In the genomic region with DNA sequence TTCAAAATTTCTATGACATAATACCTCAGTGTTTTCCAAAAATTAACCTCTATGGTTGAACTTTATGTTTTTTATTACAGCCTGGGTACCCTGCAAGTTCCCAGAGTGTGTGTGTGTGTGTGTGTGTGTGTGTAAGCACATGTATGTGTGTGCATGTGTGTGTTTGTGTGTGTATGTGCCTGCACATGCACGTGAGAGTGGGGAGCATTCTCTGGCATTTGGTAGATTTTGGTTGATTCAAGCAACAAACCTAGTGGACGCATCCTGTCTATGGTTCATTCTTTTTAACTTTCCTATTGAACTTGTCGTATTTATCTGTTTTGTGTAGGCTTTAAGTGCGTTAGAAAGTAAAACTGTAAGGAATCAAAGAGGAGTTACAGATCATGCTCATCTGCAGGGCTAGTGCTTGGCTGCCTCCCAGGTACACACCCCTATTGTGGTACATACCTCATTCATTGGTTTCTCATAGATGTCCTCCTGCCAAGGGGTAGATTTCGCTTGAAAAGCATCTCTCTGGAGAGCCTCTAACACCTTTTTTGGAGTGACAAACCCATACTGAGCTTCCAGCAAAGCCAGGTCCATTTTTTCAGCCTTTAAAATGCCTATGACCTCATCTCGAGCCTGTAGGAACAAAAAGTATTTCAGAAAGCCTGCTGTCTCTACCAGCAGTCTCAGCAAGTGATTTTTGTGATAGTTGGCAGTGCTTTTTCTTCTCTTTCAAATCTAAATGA, we compare ENCODE assay signal across 1 cellular context.
TF ChIP-seq lines count a peak whose summit lies in the region.

No MANE protein-coding gene starts in this region.

TF ChIP-seq in IMR-90, 13 proteins besides CTCF, POLR2A, EP300 and RAD21 (continued from another document):
- TF ChIP-seq RCOR1 (IDR thresholded peaks at IDR 0.05; ENCODE audit: insufficient replicate concordance, low read length) (no peak), RFX5 (IDR thresholded peaks at IDR 0.05; ENCODE audit: low read depth, low read length) (no peak), SMC3 (IDR thresholded peaks at IDR 0.05; ENCODE audit: low read depth, low read length) (no peak), CHD1 (IDR thresholded peaks at IDR 0.05; ENCODE audit: low read depth, low read length) (no peak)
- TF ChIP-seq, protein P1, sequence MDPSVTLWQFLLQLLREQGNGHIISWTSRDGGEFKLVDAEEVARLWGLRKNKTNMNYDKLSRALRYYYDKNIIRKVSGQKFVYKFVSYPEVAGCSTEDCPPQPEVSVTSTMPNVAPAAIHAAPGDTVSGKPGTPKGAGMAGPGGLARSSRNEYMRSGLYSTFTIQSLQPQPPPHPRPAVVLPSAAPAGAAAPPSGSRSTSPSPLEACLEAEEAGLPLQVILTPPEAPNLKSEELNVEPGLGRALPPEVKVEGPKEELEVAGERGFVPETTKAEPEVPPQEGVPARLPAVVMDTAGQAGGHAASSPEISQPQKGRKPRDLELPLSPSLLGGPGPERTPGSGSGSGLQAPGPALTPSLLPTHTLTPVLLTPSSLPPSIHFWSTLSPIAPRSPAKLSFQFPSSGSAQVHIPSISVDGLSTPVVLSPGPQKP (IDR thresholded peaks at IDR 0.05; ENCODE audit: borderline replicate concordance, low read depth, low read length): no peak
- TF ChIP-seq, protein P2, sequence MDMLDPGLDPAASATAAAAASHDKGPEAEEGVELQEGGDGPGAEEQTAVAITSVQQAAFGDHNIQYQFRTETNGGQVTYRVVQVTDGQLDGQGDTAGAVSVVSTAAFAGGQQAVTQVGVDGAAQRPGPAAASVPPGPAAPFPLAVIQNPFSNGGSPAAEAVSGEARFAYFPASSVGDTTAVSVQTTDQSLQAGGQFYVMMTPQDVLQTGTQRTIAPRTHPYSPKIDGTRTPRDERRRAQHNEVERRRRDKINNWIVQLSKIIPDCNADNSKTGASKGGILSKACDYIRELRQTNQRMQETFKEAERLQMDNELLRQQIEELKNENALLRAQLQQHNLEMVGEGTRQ (IDR thresholded peaks at IDR 0.05; ENCODE audit: low read depth, low read length): no peak
